ENCODE assay signal across 17 cellular contexts in the genomic region with DNA sequence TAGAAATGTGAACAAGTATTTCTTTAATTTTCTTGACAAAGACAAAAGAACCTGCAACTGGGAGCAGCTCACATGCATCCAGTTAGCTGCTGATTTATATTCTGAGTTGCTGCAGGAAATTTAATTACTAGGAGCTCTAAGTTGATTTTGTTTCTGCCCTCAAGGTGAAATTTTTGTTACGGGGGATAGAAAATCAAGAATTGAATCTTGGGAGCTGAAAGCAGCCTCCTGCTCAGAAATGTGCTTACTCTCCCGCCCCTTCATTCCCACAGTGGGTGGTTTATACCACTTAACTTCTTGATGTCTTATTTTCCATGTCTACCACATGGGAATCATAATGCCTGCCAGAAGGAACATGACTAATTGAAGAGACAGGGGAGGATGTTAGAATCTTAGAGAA.
DNase-seq lines count a peak whose midpoint lies in the region; ATAC-seq and TF ChIP-seq lines count a peak whose summit lies in the region.
"Had no signal": no experiment of that assay in that cellular context is flagged by ENCODE, and none has a peak within 500 bp of the region (broad histone marks: within the 10 kb centered on the region; RNA-seq: fewer than 3 reads in every experiment).

No MANE protein-coding gene starts in this region.

- H3K4me2 ChIP-seq in SK-N-SH: no peak overlapping the region

- H3K4me1 Mint-ChIP-seq in stimulated activated effector memory CD8-positive, alpha-beta T cell treated with anti-CD3 and anti-CD28 coated beads, Interleukin-12 subunit alpha, Interleukin-12 subunit beta, amount 100 ng/mL, for 72 hours: no peaks in the 10 kb centered on the region
- H3K4me1 Mint-ChIP-seq: B cell; CD4-positive, alpha-beta memory T cell had no signal

- H3K4me3 ChIP-seq in BE2C (ENCODE audit: low read depth, low read length): peak overlapping the region; percentile 33
- H3K4me3 ChIP-seq in SK-N-SH (ENCODE audit: low read depth in 2 of 2, low read length in 1 of 2): no peak overlapping the region
- H3K4me3 ChIP-seq in fibroblast of mammary gland (ENCODE audit: control insufficient read depth, low read depth, low read length): no peak overlapping the region

- WGBS in SK-N-SH (ENCODE audit: low lambda C conversion rate): 24% methylated on average over 2 of the region's 2 CpGs

- POLR2A ChIA-PET in SK-N-SH (lab: Yijun Ruan, JAX): interaction anchor here (1.2 kb wide), 1 partner anchor 317 kb away, joined by 3 read pairs; no protein-coding TSS in a partner anchor

- H3K27me3 ChIP-seq in BE2C (no peaks in the 10 kb centered on the region), SK-N-SH (ENCODE audit: insufficient read depth) (no peaks in the 10 kb centered on the region)

- CTCF ChIA-PET in SK-N-SH (lab: Yijun Ruan, JAX): no interaction called here

- no peak for ATAC-seq in HG02588 (IDR thresholded peaks at IDR 0.05; ENCODE audit: unreplicated experiment)
- ATAC-seq in stimulated activated effector memory CD8-positive, alpha-beta T cell treated with anti-CD3 and anti-CD28 coated beads, Interleukin-12 subunit alpha, Interleukin-12 subunit beta, amount 100 ng/mL, for 72 hours: no peak

- H2AFZ ChIP-seq in SK-N-SH (ENCODE audit: low read depth): no peak overlapping the region

- peak in 1 of 2 experiments; percentile 89; a peak in 2 of 4 replicates for TF ChIP-seq EP300 in SK-N-SH (IDR thresholded peaks at IDR 0.05; ENCODE audit: borderline replicate concordance in 1 of 2, low read depth in 1 of 2, low read length in 1 of 2)

- no peaks in the 10 kb centered on the region for H4K20me1 ChIP-seq in SK-N-SH (ENCODE audit: insufficient read depth)

- H3K4me3 Mint-ChIP-seq in stimulated activated effector memory CD8-positive, alpha-beta T cell treated with anti-CD3 and anti-CD28 coated beads, Interleukin-12 subunit alpha, Interleukin-12 subunit beta, amount 100 ng/mL, for 72 hours: no peak overlapping the region
- H3K4me3 Mint-ChIP-seq: B cell; CD4-positive, alpha-beta memory T cell; H9 had no signal

- DNase-seq in BE2C: peak; percentile 18
- peak; percentile 42 for DNase-seq in SK-N-SH
- DNase-seq in fibroblast of mammary gland (ENCODE audit: low read depth): peak; percentile 18
- peak; percentile 10 for DNase-seq in retina
- DNase-seq in activated gamma-delta T cell (lab: John Stamatoyannopoulos, UW): no peak
- DNase-seq in stimulated activated effector memory CD8-positive, alpha-beta T cell treated with anti-CD3 and anti-CD28 coated beads, Interleukin-12 subunit alpha, Interleukin-12 subunit beta, amount 100 ng/mL, for 72 hours (ENCODE audit: low spot score in 2 of 2): no peak
- DNase-seq: CD4-positive, alpha-beta memory T cell; DMS153; DMS79 treated with DMSO at 0.1 percent for 48 hours; EL; GOT3; H9; IMR-90 had no signal

- TF ChIP-seq RAD21 in SK-N-SH (IDR thresholded peaks at IDR 0.05; ENCODE audit: low read length): peak; percentile 22; the same call in 1 of the 2 replicates

- H3K9me3 Mint-ChIP-seq in stimulated activated effector memory CD8-positive, alpha-beta T cell treated with anti-CD3 and anti-CD28 coated beads, Interleukin-12 subunit alpha, Interleukin-12 subunit beta, amount 100 ng/mL, for 72 hours: peaks cover 3% of the 10 kb centered on the region

- H3K4me1 ChIP-seq in BE2C: peaks cover 10% of the 10 kb centered on the region
- peaks cover 0 to 17% of the 10 kb centered on the region in 2 experiments; a peak in 2 of 4 replicates for H3K4me1 ChIP-seq in SK-N-SH (ENCODE audit: control insufficient read depth in 1 of 2, insufficient read depth in 2 of 2, low read depth in 1 of 2, low read length in 1 of 2)

- no peaks in the 10 kb centered on the region for H3K9me2 ChIP-seq in SK-N-SH

- H3K9me3 ChIP-seq in BE2C: peaks cover 2% of the 10 kb centered on the region; the same call in 1 of the 2 replicates
- no peaks in the 10 kb centered on the region for H3K9me3 ChIP-seq in SK-N-SH

- no peak overlapping the region for H3K9ac ChIP-seq in SK-N-SH

- no peak overlapping the region for H3K27ac Mint-ChIP-seq in stimulated activated effector memory CD8-positive, alpha-beta T cell treated with anti-CD3 and anti-CD28 coated beads, Interleukin-12 subunit alpha, Interleukin-12 subunit beta, amount 100 ng/mL, for 72 hours
- H3K27ac Mint-ChIP-seq: B cell; CD4-positive, alpha-beta memory T cell; H9 had no signal

- peak overlapping the region in 1 of 2 experiments; percentile 96; a peak in 2 of 4 replicates for H3K27ac ChIP-seq in SK-N-SH (ENCODE audit: low read depth in 2 of 2, low read length in 1 of 2)
- H3K27ac ChIP-seq: C4-2B, HL-60 had no signal

- no peaks in the 10 kb centered on the region for H3F3A ChIP-seq in SK-N-SH (replicated peaks; ENCODE audit: insufficient read depth)

- H3K36me3 ChIP-seq in BE2C (no peaks in the 10 kb centered on the region), SK-N-SH (replicated peaks in 1 of 2; ENCODE audit: control insufficient read depth in 1 of 2, insufficient read depth in 2 of 2, low read length in 1 of 2) (peaks cover 0 to 2% of the 10 kb centered on the region in 2 experiments)

- no peak for TF ChIP-seq CTCF in BE2C (IDR thresholded peaks at IDR 0.05; ENCODE audit: low read depth, low read length)
- no peak for TF ChIP-seq CTCF in SK-N-SH (IDR thresholded peaks at IDR 0.05)
- TF ChIP-seq CTCF in fibroblast of mammary gland (conservative IDR thresholded peaks at IDR 0.05; ENCODE audit: control insufficient read depth, insufficient read depth, low read depth, low read length): no peak

- H3K79me2 ChIP-seq in SK-N-SH (ENCODE audit: insufficient read depth): no peaks in the 10 kb centered on the region

- no peaks in the 10 kb centered on the region for H3K36me3 Mint-ChIP-seq in stimulated activated effector memory CD8-positive, alpha-beta T cell treated with anti-CD3 and anti-CD28 coated beads, Interleukin-12 subunit alpha, Interleukin-12 subunit beta, amount 100 ng/mL, for 72 hours
- H3K36me3 Mint-ChIP-seq: CD4-positive, alpha-beta memory T cell had no signal

TF ChIP-seq in SK-N-SH, 30 proteins besides CTCF, POLR2A, EP300 and RAD21:
- TF ChIP-seq TEAD4 (IDR thresholded peaks at IDR 0.05; ENCODE audit: borderline replicate concordance, insufficient read depth) (no peak), ELF1 (IDR thresholded peaks at IDR 0.05) (no peak), RCOR1 (IDR thresholded peaks at IDR 0.05; ENCODE audit: low read length) (peak; percentile 92), GATA2 (CRISPR knock-in tag; IDR thresholded peaks at IDR 0.05) (peak; percentile 32; the same call in 1 of the 2 replicates), CHD2 (IDR thresholded peaks at IDR 0.05; ENCODE audit: low read length, partially characterized antibody) (peak; percentile 78), NRF1 (IDR thresholded peaks at IDR 0.05; ENCODE audit: low read depth, low read length) (no peak), TCF12 (IDR thresholded peaks at IDR 0.05) (no peak)
TF ChIP-seq in SK-N-SH: peak in this region for 3.

Comparison
In these comparisons a context has a peak if more than half of its experiments do, and no peak if none do; other contexts are left out.
1. DNase-seq: peak in BE2C (single experiment), SK-N-SH (single experiment), fibroblast of mammary gland (single experiment) and retina (single experiment); none in activated gamma-delta T cell (single experiment) and stimulated activated effector memory CD8-positive, alpha-beta T cell treated with anti-CD3 and anti-CD28 coated beads, Interleukin-12 subunit alpha, Interleukin-12 subunit beta, amount 100 ng/mL, for 72 hours (0 of 2).